In the genomic region with DNA sequence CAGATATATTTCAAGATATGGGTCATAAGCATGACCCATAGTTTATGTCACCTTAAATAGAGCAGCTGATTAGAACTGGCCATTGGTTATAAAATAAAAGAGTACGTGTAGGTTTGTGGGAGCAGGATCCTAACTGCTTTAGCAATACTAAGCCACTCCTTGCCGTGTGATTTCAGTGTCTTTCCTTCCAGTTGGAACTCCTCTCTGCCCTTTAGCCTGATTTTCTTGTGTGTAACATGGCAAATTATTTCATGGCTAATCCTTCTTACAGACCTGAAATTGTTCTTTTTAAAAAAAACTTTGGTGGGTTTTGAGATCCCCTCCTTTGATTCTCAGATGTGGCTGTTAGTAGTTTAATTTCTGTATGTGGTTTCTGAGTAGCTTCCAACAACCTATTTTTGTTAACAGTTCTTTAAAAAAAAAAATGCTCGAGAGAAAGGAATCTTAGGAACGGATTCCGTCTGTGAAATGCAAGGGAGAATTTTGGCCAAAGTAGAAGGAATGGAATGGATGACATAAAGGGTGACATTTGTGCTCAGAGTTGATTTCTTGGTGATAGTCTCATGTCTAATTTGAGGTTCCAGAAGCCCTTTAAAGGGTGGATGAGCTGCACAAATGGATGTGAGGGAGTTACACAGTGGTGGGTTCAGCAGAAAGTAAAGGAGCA, we compare ENCODE assay signal across 16 cellular contexts. TPM values are rescaled to one million over a fixed set of nuclear protein-coding genes. Genes with fewer than 3 reads are reported as not detected.
DNase-seq lines count a peak whose midpoint lies in the region; ATAC-seq and TF ChIP-seq lines count a peak whose summit lies in the region.
"Had no signal": no experiment of that assay in that cellular context is flagged by ENCODE, and none has a peak within 500 bp of the region (broad histone marks: within the 10 kb centered on the region; RNA-seq: fewer than 3 reads in every experiment).

No MANE protein-coding gene starts in this region.

- CTCF ChIA-PET in GM10248 (lab: Yijun Ruan, JAX) = no interaction called here

- H3K9me3 Mint-ChIP-seq in glutamatergic neuron (ENCODE audit: unreplicated experiment) = no peaks in the 10 kb centered on the region
- H3K9me3 Mint-ChIP-seq: activated naive CD8-positive, alpha-beta T cell treated with anti-CD3 and anti-CD28 coated beads, Interleukin-2, amount 10 ng/mL, durations not matched to agents 7 days and 5 days had no signal

- H3K9me3 ChIP-seq in adrenal gland (replicated peaks in 1 of 3) (no peaks in the 10 kb centered on the region), testis (no peaks in the 10 kb centered on the region)

- peaks cover 3% of the 10 kb centered on the region for H3K4me1 Mint-ChIP-seq in glutamatergic neuron (ENCODE audit: low read depth, unreplicated experiment)

- TF ChIP-seq CTCF in adrenal gland (IDR thresholded peaks at IDR 0.05) = no peak
- no peak for TF ChIP-seq CTCF in testis (IDR thresholded peaks at IDR 0.05)
- TF ChIP-seq CTCF in GM10248 (IDR thresholded peaks at IDR 0.05; ENCODE audit: control extremely low read depth, extremely low read depth, low read depth, missing control alignments) = no peak
- no peak for TF ChIP-seq CTCF in glutamatergic neuron (IDR thresholded peaks at IDR 0.05; ENCODE audit: partially characterized antibody, unreplicated experiment)

- no peak overlapping the region for H3K27ac Mint-ChIP-seq in glutamatergic neuron (ENCODE audit: unreplicated experiment)
- H3K27ac Mint-ChIP-seq: activated CD8-positive, alpha-beta memory T cell treated with anti-CD3 and anti-CD28 coated beads, Interleukin-2, amount 10 ng/mL, durations not matched to agents 7 days and 5 days; activated naive CD8-positive, alpha-beta T cell treated with anti-CD3 and anti-CD28 coated beads, Interleukin-2, amount 10 ng/mL, durations not matched to agents 7 days and 5 days had no signal

- peaks cover 13 to 40% of the 10 kb centered on the region in 2 donors for H3K4me1 ChIP-seq in adrenal gland (replicated peaks in 1 of 2)
- peaks cover 51% of the 10 kb centered on the region for H3K4me1 ChIP-seq in testis

- DNase-seq in adrenal gland (no peak), fibroblast of peridontal ligament (ENCODE audit: extremely low read depth) (peak; percentile 78), midbrain (lab: John Stamatoyannopoulos, UW) (peak; percentile 21), testis (no peak), left colon (no peak), GM10248 (ENCODE audit: extremely low spot score) (no peak), glutamatergic neuron (no peak), D341Med (ENCODE audit: low spot score) (no peak)
- DNase-seq: activated CD8-positive, alpha-beta memory T cell treated with anti-CD3 and anti-CD28 coated beads, Interleukin-2, amount 10 ng/mL, durations not matched to agents 7 days and 5 days; activated naive CD8-positive, alpha-beta T cell treated with anti-CD3 and anti-CD28 coated beads, Interleukin-2, amount 10 ng/mL, durations not matched to agents 7 days and 5 days; islet precursor cell; NCI-H1694 treated with DMSO at 0.1 percent for 48 hours; NCI-H774; stimulated activated CD4-positive, alpha-beta T cell treated with anti-CD3 and anti-CD28 coated beads, Interleukin-1b, Interleukin-23, amount 100 ng/mL, for 48 hours; stimulated activated naive CD4-positive, alpha-beta T cell had no signal

- WGBS in adrenal gland, 4 donors = 71 to 84% (median 78%) methylated on average over 5 of the region's 5 CpGs
- WGBS in testis, 2 donors = 45 to 58% methylated on average over 5 of the region's 5 CpGs

- H3K27me3 Mint-ChIP-seq in glutamatergic neuron (ENCODE audit: unreplicated experiment) = peaks cover 6% of the 10 kb centered on the region
- H3K27me3 Mint-ChIP-seq: activated CD8-positive, alpha-beta memory T cell treated with anti-CD3 and anti-CD28 coated beads, Interleukin-2, amount 10 ng/mL, durations not matched to agents 7 days and 5 days; activated naive CD8-positive, alpha-beta T cell treated with anti-CD3 and anti-CD28 coated beads, Interleukin-2, amount 10 ng/mL, durations not matched to agents 7 days and 5 days had no signal

- no peak overlapping the region for H3K4me3 ChIP-seq in adrenal gland
- H3K4me3 ChIP-seq in testis = no peak overlapping the region

- TF ChIP-seq POLR2A in adrenal gland (IDR thresholded peaks at IDR 0.05) = no peak
- TF ChIP-seq POLR2A in testis (IDR thresholded peaks at IDR 0.05) = no peak

- H3K27me3 ChIP-seq in adrenal gland = no peaks in the 10 kb centered on the region
- no peaks in the 10 kb centered on the region for H3K27me3 ChIP-seq in testis

- H3K36me3 Mint-ChIP-seq in glutamatergic neuron (ENCODE audit: unreplicated experiment) = no peaks in the 10 kb centered on the region
- H3K36me3 Mint-ChIP-seq: activated CD8-positive, alpha-beta memory T cell treated with anti-CD3 and anti-CD28 coated beads, Interleukin-2, amount 10 ng/mL, durations not matched to agents 7 days and 5 days had no signal

- intact Hi-C loops in adrenal gland (cut with DNase I) = no loop called here
- intact Hi-C loops in testis (cut with DNase I; ENCODE audit: low total_unique reads) = no loop called here
- intact Hi-C loops in left colon (cut with DNase I, micrococcal nuclease) = no loop called here

- H3K27ac ChIP-seq in adrenal gland (peak overlapping the region in 3 of 5 donors; percentile 21 to 79 (median 73)), testis (peak overlapping the region; percentile 56 to 84)
- H3K27ac ChIP-seq: KMS-11 had no signal

- no peak for ATAC-seq in left colon
- ATAC-seq: activated CD8-positive, alpha-beta memory T cell treated with anti-CD3 and anti-CD28 coated beads, Interleukin-2, amount 10 ng/mL, durations not matched to agents 7 days and 5 days had no signal

- POLR2A ChIA-PET in GM10248 (lab: Yijun Ruan, JAX) = no interaction called here

- no peak overlapping the region for H3K4me3 Mint-ChIP-seq in glutamatergic neuron (ENCODE audit: unreplicated experiment)
- H3K4me3 Mint-ChIP-seq: activated CD8-positive, alpha-beta memory T cell treated with anti-CD3 and anti-CD28 coated beads, Interleukin-2, amount 10 ng/mL, durations not matched to agents 7 days and 5 days; activated naive CD8-positive, alpha-beta T cell treated with anti-CD3 and anti-CD28 coated beads, Interleukin-2, amount 10 ng/mL, durations not matched to agents 7 days and 5 days had no signal

- H3K36me3 ChIP-seq in adrenal gland (replicated peaks in 1 of 2) (no peaks in the 10 kb centered on the region), testis (ENCODE audit: low read depth, missing control alignments) (no peaks in the 10 kb centered on the region)

RNA-seq across cellular contexts. Expression of a gene that starts 40.0 kb away (rescaled TPM):
- total RNA-seq in adrenal gland (10 to 100 TPM; 18.0 to 65.5 (median 31.9) TPM), testis (10 to 100 TPM; 39.0 to 53.6 TPM), left colon (10 to 100 TPM; 32.1 to 33.5 TPM), glutamatergic neuron (ENCODE audit: unreplicated experiment) (8.3 TPM)
- polyA plus RNA-seq in adrenal gland (10 to 100 TPM; 38.3 to 53.9 (median 45.4) TPM), testis (ENCODE audit: insufficient read depth, low read depth, low replicate concordance) (81.7 TPM)

RNA-seq across cellular contexts. Expression of a gene that starts 47.2 kb away (rescaled TPM):
- total RNA-seq in adrenal gland (10 to 100 TPM; 12.4 to 75.8 (median 21.8) TPM), testis (10 to 100 TPM; 38.9 to 55.2 TPM), left colon (10 to 100 TPM; 28.5 to 30.7 TPM), glutamatergic neuron (ENCODE audit: unreplicated experiment) (26.0 TPM)
- polyA plus RNA-seq in adrenal gland (10 to 100 TPM; 25.9 to 31.6 (median 28.7) TPM), testis (ENCODE audit: insufficient read depth, low read depth, low replicate concordance) (53.4 TPM)

Comparison
In these comparisons a context has a peak if more than half of its experiments do, and no peak if none do; other contexts are left out.
1. DNase-seq: peak in fibroblast of peridontal ligament (single experiment) and midbrain (single experiment); none in adrenal gland (0 of 7), testis (single experiment), left colon (0 of 2), GM10248 (single experiment), glutamatergic neuron (single experiment) and D341Med (single experiment).